18 cellular contexts compared by ENCODE assay signal in the genomic region with DNA sequence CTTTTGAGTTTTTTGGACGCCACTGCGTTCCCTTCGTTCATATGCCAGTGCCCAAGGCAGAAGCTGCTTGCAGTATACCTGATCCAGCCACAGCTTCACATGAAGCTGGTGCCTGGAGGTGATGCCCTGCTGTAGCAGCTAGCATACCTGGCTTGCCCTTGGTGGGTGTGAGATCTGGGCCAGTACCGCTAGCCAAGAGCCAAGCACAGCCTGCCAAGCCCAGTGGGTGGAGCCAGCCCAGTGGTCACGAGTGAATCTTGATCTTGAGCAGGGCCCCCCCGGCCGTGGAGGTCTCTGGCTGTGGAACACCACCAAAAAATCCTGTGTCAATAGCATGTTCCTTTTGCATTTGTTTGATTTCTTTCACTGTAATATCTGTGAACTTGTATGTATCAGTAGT.
"Had no signal": no experiment of that assay in that cellular context is flagged by ENCODE, and none has a peak within 500 bp of the region (broad histone marks: within the 10 kb centered on the region; RNA-seq: fewer than 3 reads in every experiment).

No MANE protein-coding gene starts in this region.

- H3K4me3 ChIP-seq: body of pancreas, coronary artery, mucosa of descending colon, sigmoid colon, thoracic aorta had no signal

- H3K4me1 ChIP-seq: body of pancreas, parathyroid adenoma, sigmoid colon had no signal

- H3K79me2 ChIP-seq: parathyroid adenoma had no signal

- FAIRE-seq: frontal cortex, keratinocyte had no signal

- ATAC-seq: activated T-cell treated with anti-CD3 and anti-CD28 coated beads, Interleukin-2, amount 50 U/mL, for 72 hours; body of pancreas; left lobe of liver; mucosa of descending colon; stimulated activated naive B cell treated with anti-CD40 and anti-IgM and Interleukin-4, amounts not matched to agents 10 μg/mL and 1 μg/mL and 100 μg/mL, for 72 hours had no signal

- H3K4me3 Mint-ChIP-seq: activated naive CD8-positive, alpha-beta T cell treated with anti-CD3 and anti-CD28 coated beads, Interleukin-2, amount 10 ng/mL, durations not matched to agents 7 days and 5 days; naive B cell; stimulated activated naive B cell treated with anti-CD40 and anti-IgM and Interleukin-4, amounts not matched to agents 10 μg/mL and 1 μg/mL and 100 μg/mL, for 72 hours had no signal

- H3K27me3 Mint-ChIP-seq: activated naive CD8-positive, alpha-beta T cell treated with anti-CD3 and anti-CD28 coated beads, Interleukin-2, amount 10 ng/mL, durations not matched to agents 7 days and 5 days; naive B cell; stimulated activated naive B cell treated with anti-CD40 and anti-IgM and Interleukin-4, amounts not matched to agents 10 μg/mL and 1 μg/mL and 100 μg/mL, for 72 hours had no signal

- H3K9ac ChIP-seq: parathyroid adenoma had no signal

- H3K27me3 ChIP-seq: body of pancreas, sigmoid colon had no signal

- H3K36me3 ChIP-seq: sigmoid colon, thoracic aorta had no signal

- H3K27ac Mint-ChIP-seq: activated naive CD8-positive, alpha-beta T cell treated with anti-CD3 and anti-CD28 coated beads, Interleukin-2, amount 10 ng/mL, durations not matched to agents 7 days and 5 days; stimulated activated naive B cell treated with anti-CD40 and anti-IgM and Interleukin-4, amounts not matched to agents 10 μg/mL and 1 μg/mL and 100 μg/mL, for 72 hours had no signal

- H3K27ac ChIP-seq: body of pancreas, coronary artery, parathyroid adenoma, sigmoid colon, thoracic aorta had no signal

- H3K9me3 ChIP-seq: body of pancreas, mucosa of descending colon, sigmoid colon, thoracic aorta had no signal

- DNase-seq: activated CD4-positive, alpha-beta T cell treated with anti-CD3 and anti-CD28 coated beads, Interleukin-2, amount 50 U/mL, for 1 hour; activated effector memory CD4-positive, alpha-beta T cell treated with anti-CD3 and anti-CD28 coated beads, Interleukin-2, amount 50 U/mL, for 16 hours; activated naive CD8-positive, alpha-beta T cell treated with anti-CD3 and anti-CD28 coated beads, Interleukin-2, amount 10 ng/mL, durations not matched to agents 7 days and 5 days; activated T-cell treated with anti-CD3 and anti-CD28 coated beads, Interleukin-2, amount 50 U/mL, for 72 hours; body of pancreas; central memory CD4-positive, alpha-beta T cell; hypothalamus; mucosa of descending colon; naive B cell; sigmoid colon; stimulated activated CD4-positive, alpha-beta T cell treated with anti-CD3 and anti-CD28 coated beads, Interleukin-4, amount 100 ng/mL, for 24 hours; stimulated activated naive B cell treated with anti-CD40 and anti-IgM and Interleukin-4, amounts not matched to agents 10 μg/mL and 1 μg/mL and 100 μg/mL, for 72 hours had no signal

- H2AFZ ChIP-seq: parathyroid adenoma had no signal
